12 cellular contexts compared by ENCODE assay signal in genomic region chr17:17140590-17140980, GRCh38.
DNase-seq lines count a peak whose midpoint lies in the region; ATAC-seq, FAIRE-seq and TF ChIP-seq lines count a peak whose summit lies in the region.
"Had no signal": no experiment of that assay in that cellular context is flagged by ENCODE, and none has a peak within 500 bp of the region (broad histone marks: within the 10 kb centered on the region; RNA-seq: fewer than 3 reads in every experiment).

No MANE protein-coding gene starts in this region.

- no peaks in the 10 kb centered on the region for H3K4me1 ChIP-seq in right lobe of liver
- no peaks in the 10 kb centered on the region for H3K4me1 ChIP-seq in HepG2 (ENCODE audit: insufficient read depth, low read length)
- peaks cover 21% of the 10 kb centered on the region for H3K4me1 ChIP-seq in vagina

- no TSS peak for BruUV-seq in HepG2 (replicated peaks; lab: Mats Ljungman, UMichigan)

- no peak overlapping the region for H2AFZ ChIP-seq in HepG2 (ENCODE audit: low read length)

- WGBS in right lobe of liver (ENCODE audit: insufficient coverage, low coverage, low lambda C conversion rate, missing lambda C conversion rate): 67% methylated on average over 3 of the region's 5 CpGs
- 100% methylated on average over 1 of the region's 5 CpGs for WGBS in HepG2 (ENCODE audit: low lambda C conversion rate)

- intact Hi-C loops in right lobe of liver (cut with DNase I) (no loop called here), HepG2 (cut with micrococcal nuclease; ENCODE audit: unreplicated experiment) (no loop called here), vagina (cut with DNase I) (loop anchor here (10.0 kb wide), 1 partner anchor 64 kb away; the partner anchor contains the start of gene PLD6)

- H3K9me3 ChIP-seq in right lobe of liver: no peaks in the 10 kb centered on the region
- no peaks in the 10 kb centered on the region for H3K9me3 ChIP-seq in HepG2 (ENCODE audit: low read length)
- no peaks in the 10 kb centered on the region for H3K9me3 ChIP-seq in vagina
- H3K9me3 ChIP-seq: SJSA1 had no signal

- TF ChIP-seq EP300 in HepG2 (IDR thresholded peaks at IDR 0.05; ENCODE audit: low read depth in 2 of 2, low read length in 2 of 2): no peak
- TF ChIP-seq EP300 in HepG2 (CRISPR knock-in tag; IDR thresholded peaks at IDR 0.05; ENCODE audit: borderline replicate concordance): no peak

- H3K27me3 ChIP-seq in right lobe of liver (no peaks in the 10 kb centered on the region), HepG2 (ENCODE audit: control insufficient read depth in 1 of 2, insufficient read depth in 2 of 2, low read length in 2 of 2) (no peaks in the 10 kb centered on the region), vagina (no peaks in the 10 kb centered on the region)
- H3K27me3 ChIP-seq: SJSA1 had no signal

- no peak overlapping the region for H3K4me2 ChIP-seq in HepG2 (ENCODE audit: low read depth, low read length)

- peak in 2 of 4 donors; percentile 8 to 18 for ATAC-seq in right lobe of liver
- no peak for ATAC-seq in HepG2
- no peak for ATAC-seq in HG03097 (IDR thresholded peaks at IDR 0.05; ENCODE audit: low FRiP score, unreplicated experiment)
- ATAC-seq: activated naive CD8-positive, alpha-beta T cell treated with anti-CD3 and anti-CD28 coated beads, Interleukin-2, amount 50 U/mL, for 24 hours had no signal

- H3K79me2 ChIP-seq in HepG2 (ENCODE audit: insufficient read depth, low read length): no peaks in the 10 kb centered on the region

- CTCF ChIA-PET in HepG2 (lab: Yijun Ruan, JAX; ENCODE audit: low intra/inter-chr PET ratio, low total read pairs): no interaction called here

- no peak for TF ChIP-seq CTCF in right lobe of liver (IDR thresholded peaks at IDR 0.05)
- no peak for TF ChIP-seq CTCF in HepG2 (CRISPR knock-in tag; IDR thresholded peaks at IDR 0.05)
- peak; percentile 10 for TF ChIP-seq CTCF in fibroblast of villous mesenchyme (IDR thresholded peaks at IDR 0.05; ENCODE audit: insufficient read depth, low read depth, low read length)
- no peak for TF ChIP-seq CTCF in vagina (IDR thresholded peaks at IDR 0.05)
- TF ChIP-seq CTCF in GM13977 (IDR thresholded peaks at IDR 0.05; ENCODE audit: extremely low read depth, insufficient read depth, missing control alignments): no peak

- H3K4me3 ChIP-seq in right lobe of liver: no peak overlapping the region
- no peak overlapping the region for H3K4me3 ChIP-seq in HepG2 (replicated peaks in 1 of 3; ENCODE audit: insufficient read depth in 1 of 3, low read depth in 2 of 3, low read length in 3 of 3)
- H3K4me3 ChIP-seq in fibroblast of villous mesenchyme (ENCODE audit: low read depth, low read length): no peak overlapping the region
- H3K4me3 ChIP-seq in vagina: no peak overlapping the region
- H3K4me3 ChIP-seq: SJSA1 had no signal

- TF ChIP-seq POLR2A in right lobe of liver (IDR thresholded peaks at IDR 0.05) (no peak), HepG2 (IDR thresholded peaks at IDR 0.05; ENCODE audit: insufficient read depth in 1 of 2, low read depth in 2 of 2, low read length in 2 of 2) (no peak), vagina (IDR thresholded peaks at IDR 0.05) (no peak)

- no peak overlapping the region for H3K27ac ChIP-seq in right lobe of liver
- no peak overlapping the region for H3K27ac ChIP-seq in HepG2 (ENCODE audit: extremely low read length, insufficient read depth, low read length)
- peak overlapping the region; percentile 34 for H3K27ac ChIP-seq in angular gyrus (ENCODE audit: low read depth, low read length)
- H3K27ac ChIP-seq in vagina: peak overlapping the region; percentile 29
- H3K27ac ChIP-seq: C4-2B, SJSA1 had no signal

- no peak for TF ChIP-seq RAD21 in HepG2 (CRISPR knock-in tag; IDR thresholded peaks at IDR 0.05)

- FAIRE-seq in HepG2 (lab: Jason Lieb, UNC): no peak

- in situ Hi-C loops in HepG2 (cut with HindIII; ENCODE audit: extremely low pct_ligation_motif_present, low pct_unique_long_range_greater_than_20kb) (loop anchor here (5.0 kb wide), 1 partner anchor 138 kb away; no protein-coding TSS in a partner anchor), GM13977 (cut with MboI; ENCODE audit: low pct_unique_long_range_greater_than_20kb, low sequenced_read_pairs, unreplicated experiment) (no loop called here)

- H4K20me1 ChIP-seq in HepG2 (ENCODE audit: insufficient read depth, low read length): no peaks in the 10 kb centered on the region

- DNase-seq in right lobe of liver (peak in 2 of 3 donors; percentile 11 to 39), HepG2 (ENCODE audit: low spot score) (no peak), fibroblast of villous mesenchyme (ENCODE audit: low read depth) (peak; percentile 40), vagina (ENCODE audit: extremely low spot score in 2 of 2) (no peak), MV-4-11 (lab: John Stamatoyannopoulos, UW) (no peak), GM13977 (ENCODE audit: low spot score) (no peak)
- DNase-seq: activated CD4-positive, alpha-beta T cell treated with anti-CD3 and anti-CD28 coated beads for 4 hours; activated naive CD8-positive, alpha-beta T cell treated with anti-CD3 and anti-CD28 coated beads, Interleukin-2, amount 50 U/mL, for 24 hours had no signal

- no peak overlapping the region for H3K9ac ChIP-seq in HepG2 (ENCODE audit: insufficient read depth, low read depth, low read length)

- POLR2A ChIA-PET in HepG2 (lab: Yijun Ruan, JAX): no interaction called here

- H3K36me3 ChIP-seq in right lobe of liver (peaks cover 0 to 76% (median 17%) of the 10 kb centered on the region in 4 donors), HepG2 (replicated peaks in 1 of 2; ENCODE audit: control insufficient read depth in 1 of 2, insufficient read depth in 2 of 2, low read length in 2 of 2) (peaks cover 23 to 40% of the 10 kb centered on the region in 2 experiments), vagina (peaks cover 0 to 82% of the 10 kb centered on the region in 2 donors)

TF ChIP-seq in HepG2, 621 proteins besides CTCF, POLR2A, EP300 and RAD21 (continues in another document):
- TF ChIP-seq, protein P1, sequence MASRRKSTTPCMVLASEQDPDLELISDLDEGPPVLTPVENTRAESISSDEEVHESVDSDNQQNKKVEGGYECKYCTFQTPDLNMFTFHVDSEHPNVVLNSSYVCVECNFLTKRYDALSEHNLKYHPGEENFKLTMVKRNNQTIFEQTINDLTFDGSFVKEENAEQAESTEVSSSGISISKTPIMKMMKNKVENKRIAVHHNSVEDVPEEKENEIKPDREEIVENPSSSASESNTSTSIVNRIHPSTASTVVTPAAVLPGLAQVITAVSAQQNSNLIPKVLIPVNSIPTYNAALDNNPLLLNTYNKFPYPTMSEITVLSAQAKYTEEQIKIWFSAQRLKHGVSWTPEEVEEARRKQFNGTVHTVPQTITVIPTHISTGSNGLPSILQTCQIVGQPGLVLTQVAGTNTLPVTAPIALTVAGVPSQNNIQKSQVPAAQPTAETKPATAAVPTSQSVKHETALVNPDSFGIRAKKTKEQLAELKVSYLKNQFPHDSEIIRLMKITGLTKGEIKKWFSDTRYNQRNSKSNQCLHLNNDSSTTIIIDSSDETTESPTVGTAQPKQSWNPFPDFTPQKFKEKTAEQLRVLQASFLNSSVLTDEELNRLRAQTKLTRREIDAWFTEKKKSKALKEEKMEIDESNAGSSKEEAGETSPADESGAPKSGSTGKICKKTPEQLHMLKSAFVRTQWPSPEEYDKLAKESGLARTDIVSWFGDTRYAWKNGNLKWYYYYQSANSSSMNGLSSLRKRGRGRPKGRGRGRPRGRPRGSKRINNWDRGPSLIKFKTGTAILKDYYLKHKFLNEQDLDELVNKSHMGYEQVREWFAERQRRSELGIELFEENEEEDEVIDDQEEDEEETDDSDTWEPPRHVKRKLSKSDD (CRISPR knock-in tag; IDR thresholded peaks at IDR 0.05; ENCODE audit: low read depth): no peak
- TF ChIP-seq, protein P2, sequence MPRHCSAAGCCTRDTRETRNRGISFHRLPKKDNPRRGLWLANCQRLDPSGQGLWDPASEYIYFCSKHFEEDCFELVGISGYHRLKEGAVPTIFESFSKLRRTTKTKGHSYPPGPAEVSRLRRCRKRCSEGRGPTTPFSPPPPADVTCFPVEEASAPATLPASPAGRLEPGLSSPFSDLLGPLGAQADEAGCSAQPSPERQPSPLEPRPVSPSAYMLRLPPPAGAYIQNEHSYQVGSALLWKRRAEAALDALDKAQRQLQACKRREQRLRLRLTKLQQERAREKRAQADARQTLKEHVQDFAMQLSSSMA (CRISPR knock-in tag; IDR thresholded peaks at IDR 0.05): no peak
- TF ChIP-seq ZNF180 (CRISPR knock-in tag; IDR thresholded peaks at IDR 0.05; ENCODE audit: borderline replicate concordance, low read depth) (no peak), PTBP1 (IDR thresholded peaks at IDR 0.05; ENCODE audit: low read depth, low read length, poor library complexity, severe bottlenecking) (no peak), ZNF619 (CRISPR knock-in tag; IDR thresholded peaks at IDR 0.05) (no peak), NBN (conservative IDR thresholded peaks at IDR 0.05) (no peak), TBP (CRISPR knock-in tag; IDR thresholded peaks at IDR 0.05) (no peak), ZNF773 (CRISPR knock-in tag; IDR thresholded peaks at IDR 0.05; ENCODE audit: borderline replicate concordance) (no peak), MAFG (CRISPR knock-in tag; IDR thresholded peaks at IDR 0.05) (no peak), TP53 (CRISPR knock-in tag; conservative IDR thresholded peaks at IDR 0.05) (no peak), NR2C2 (CRISPR knock-in tag; IDR thresholded peaks at IDR 0.05; ENCODE audit: borderline replicate concordance) (no peak), HIVEP1 (CRISPR knock-in tag; IDR thresholded peaks at IDR 0.05) (no peak), IRX3 (CRISPR knock-in tag; IDR thresholded peaks at IDR 0.05; ENCODE audit: borderline replicate concordance, low read depth) (no peak), STAG1 (CRISPR knock-in tag; IDR thresholded peaks at IDR 0.05) (no peak), PITX1 (CRISPR knock-in tag; IDR thresholded peaks at IDR 0.05) (no peak)
- TF ChIP-seq, protein P3, sequence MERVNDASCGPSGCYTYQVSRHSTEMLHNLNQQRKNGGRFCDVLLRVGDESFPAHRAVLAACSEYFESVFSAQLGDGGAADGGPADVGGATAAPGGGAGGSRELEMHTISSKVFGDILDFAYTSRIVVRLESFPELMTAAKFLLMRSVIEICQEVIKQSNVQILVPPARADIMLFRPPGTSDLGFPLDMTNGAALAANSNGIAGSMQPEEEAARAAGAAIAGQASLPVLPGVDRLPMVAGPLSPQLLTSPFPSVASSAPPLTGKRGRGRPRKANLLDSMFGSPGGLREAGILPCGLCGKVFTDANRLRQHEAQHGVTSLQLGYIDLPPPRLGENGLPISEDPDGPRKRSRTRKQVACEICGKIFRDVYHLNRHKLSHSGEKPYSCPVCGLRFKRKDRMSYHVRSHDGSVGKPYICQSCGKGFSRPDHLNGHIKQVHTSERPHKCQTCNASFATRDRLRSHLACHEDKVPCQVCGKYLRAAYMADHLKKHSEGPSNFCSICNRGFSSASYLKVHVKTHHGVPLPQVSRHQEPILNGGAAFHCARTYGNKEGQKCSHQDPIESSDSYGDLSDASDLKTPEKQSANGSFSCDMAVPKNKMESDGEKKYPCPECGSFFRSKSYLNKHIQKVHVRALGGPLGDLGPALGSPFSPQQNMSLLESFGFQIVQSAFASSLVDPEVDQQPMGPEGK (CRISPR knock-in tag; IDR thresholded peaks at IDR 0.05): no peak

Comparison
In these comparisons a context has a peak if more than half of its experiments do, and no peak if none do; other contexts are left out.
1. DNase-seq: peak in right lobe of liver (2 of 3) and fibroblast of villous mesenchyme (single experiment); none in HepG2 (single experiment), vagina (0 of 2), MV-4-11 (single experiment) and GM13977 (single experiment).
2. H3K27ac ChIP-seq: peak in angular gyrus (single experiment) and vagina (single experiment); none in right lobe of liver (0 of 3) and HepG2 (single experiment).